ENCODE assay signal across 12 cellular contexts in the genomic region with DNA sequence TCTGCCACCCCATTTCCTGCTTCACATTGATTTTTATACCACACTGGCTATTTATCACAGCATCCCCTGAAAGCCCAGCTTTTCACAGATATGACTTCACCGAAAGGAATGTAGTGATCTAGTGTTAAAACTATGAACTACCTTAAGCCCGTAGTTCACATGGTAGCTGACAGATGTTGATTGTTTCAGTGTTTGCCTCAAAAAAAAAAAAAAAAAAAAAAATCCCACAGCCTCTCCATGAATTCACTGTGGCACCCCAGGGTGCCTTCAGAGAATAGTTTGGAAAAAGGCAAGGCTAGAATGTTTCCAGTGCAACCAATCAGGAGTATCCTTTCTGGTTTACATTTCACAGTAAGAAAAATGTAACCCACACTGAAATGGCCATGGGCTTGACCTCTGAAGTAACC. TPM values are rescaled to one million over a fixed set of nuclear protein-coding genes. Genes with fewer than 3 reads are reported as not detected.
A peak's percentile ranks its signal among the peaks of the same experiment; 100 is the strongest.
DNase-seq lines count a peak whose midpoint lies in the region; ATAC-seq and TF ChIP-seq lines count a peak whose summit lies in the region.
"Had no signal": no experiment of that assay in that cellular context is flagged by ENCODE, and none has a peak within 500 bp of the region (broad histone marks: within the 10 kb centered on the region; RNA-seq: fewer than 3 reads in every experiment).

No MANE protein-coding gene starts in this region.

- no peak overlapping the region for H4K8ac ChIP-seq in mesenchymal stem cell (ENCODE audit: low read length)

- no peak overlapping the region for H3K23ac ChIP-seq in mesenchymal stem cell (ENCODE audit: low read length in 2 of 2)

- H3K27ac Mint-ChIP-seq in Calu3 (ENCODE audit: unreplicated experiment) (peak overlapping the region; percentile 83), nephron progenitor cell (no peak overlapping the region)
- H3K27ac Mint-ChIP-seq: naive thymus-derived CD8-positive, alpha-beta T cell had no signal

- no peaks in the 10 kb centered on the region for H3K36me3 ChIP-seq in mesenchymal stem cell (ENCODE audit: control insufficient read depth in 1 of 2, insufficient read depth in 2 of 2, low read depth in 1 of 2, low read length in 2 of 2)
- H3K36me3 ChIP-seq: thyroid gland had no signal

- H3K4me3 Mint-ChIP-seq in Calu3 (ENCODE audit: low read depth, unreplicated experiment) (peak overlapping the region; percentile 9), nephron progenitor cell (no peak overlapping the region)
- H3K4me3 Mint-ChIP-seq: naive thymus-derived CD8-positive, alpha-beta T cell had no signal

- H3K36me3 Mint-ChIP-seq in Calu3 (ENCODE audit: insufficient read depth, unreplicated experiment) (peaks cover 13% of the 10 kb centered on the region), nephron progenitor cell (ENCODE audit: low read depth) (no peaks in the 10 kb centered on the region)
- H3K36me3 Mint-ChIP-seq: naive thymus-derived CD8-positive, alpha-beta T cell had no signal

- H3K79me1 ChIP-seq in mesenchymal stem cell (replicated peaks; ENCODE audit: low read length, poor library complexity, severe bottlenecking), result peaks cover 5% of the 10 kb centered on the region

- no peak overlapping the region for H2BK15ac ChIP-seq in mesenchymal stem cell (ENCODE audit: low read depth, poor library complexity, severe bottlenecking)

- H4K91ac ChIP-seq in mesenchymal stem cell (ENCODE audit: low read length), result no peak overlapping the region

- no peak for ATAC-seq in GM21381 (IDR thresholded peaks at IDR 0.05; ENCODE audit: unreplicated experiment)
- ATAC-seq: naive thymus-derived CD8-positive, alpha-beta T cell had no signal

- TF ChIP-seq CTCF in Calu3 (IDR thresholded peaks at IDR 0.05; ENCODE audit: unreplicated experiment) (no peak), nephron progenitor cell (IDR thresholded peaks at IDR 0.05) (no peak)

- intact Hi-C loops in Calu3 (cut with micrococcal nuclease; ENCODE audit: unreplicated experiment), result no loop called here

- peaks cover 66% of the 10 kb centered on the region for H3K4me1 Mint-ChIP-seq in Calu3 (ENCODE audit: low read depth, unreplicated experiment)
- peaks cover 5% of the 10 kb centered on the region for H3K4me1 Mint-ChIP-seq in nephron progenitor cell

- no peaks in the 10 kb centered on the region for H3K9me3 ChIP-seq in mesenchymal stem cell (ENCODE audit: control insufficient read depth, low read length)
- H3K9me3 ChIP-seq: thyroid gland had no signal

- no peak overlapping the region for H3K18ac ChIP-seq in mesenchymal stem cell (ENCODE audit: low read depth in 1 of 2, low read length in 2 of 2)

- no peaks in the 10 kb centered on the region for H3K27me3 ChIP-seq in mesenchymal stem cell (ENCODE audit: control insufficient read depth in 1 of 2, insufficient read depth in 1 of 2, low read length in 2 of 2)
- H3K27me3 ChIP-seq: thyroid gland had no signal

- no peak overlapping the region for H2BK120ac ChIP-seq in mesenchymal stem cell (ENCODE audit: low read depth, low read length)

- peak overlapping the region; percentile 88 for H3K27ac ChIP-seq in mesenchymal stem cell (ENCODE audit: low read length, poor library complexity, severe bottlenecking)
- H3K27ac ChIP-seq: thyroid gland had no signal

- H3K4me1 ChIP-seq in mesenchymal stem cell (ENCODE audit: control insufficient read depth, insufficient read depth, low read depth, low read length), result peaks cover 8% of the 10 kb centered on the region

- no peak overlapping the region for H3K4me3 ChIP-seq in mesenchymal stem cell (ENCODE audit: insufficient read depth in 1 of 2, low read depth in 1 of 2, low read length in 2 of 2)
- H3K4me3 ChIP-seq: thyroid gland had no signal

- WGBS in mesenchymal stem cell, result no CpG with 5 or more reads among the region's 2 CpGs

- CTCF ChIA-PET in Calu3 (lab: Charles Lee), result interaction anchor here (0.6 to 1.2 kb wide), 4 partner anchors 13 to 295 kb away, joined by 3 to 5 read pairs (median 4); no protein-coding TSS in a partner anchor

- H3K27me3 Mint-ChIP-seq in Calu3 (ENCODE audit: unreplicated experiment), result no peaks in the 10 kb centered on the region
- H3K27me3 Mint-ChIP-seq in nephron progenitor cell (ENCODE audit: low read depth, poor library complexity), result peaks cover 4% of the 10 kb centered on the region

- H2AFZ ChIP-seq in mesenchymal stem cell (ENCODE audit: low read depth, low read length), result no peak overlapping the region

- no peak overlapping the region for H3K14ac ChIP-seq in mesenchymal stem cell (ENCODE audit: low read length in 2 of 2)

- H2AK5ac ChIP-seq in mesenchymal stem cell (ENCODE audit: low read length, severe bottlenecking), result peak overlapping the region; percentile 49

- BruUV-seq in Calu3 (replicated peaks; lab: Mats Ljungman, UMichigan), result no TSS peak

- no peak overlapping the region for H3K4me2 ChIP-seq in mesenchymal stem cell (ENCODE audit: low read length, poor library complexity, severe bottlenecking)

- H3K9ac ChIP-seq in mesenchymal stem cell (ENCODE audit: low read length), result no peak overlapping the region

- DNase-seq in Calu3 (peak; percentile 8), NCI-H2171 treated with DMSO at 0.1 percent for 48 hours (lab: John Stamatoyannopoulos, UW) (peak; percentile 71), dermis microvascular lymphatic vessel endothelial cell (ENCODE audit: low read depth in 2 of 2) (peak; percentile 77 to 90), mesenchymal stem cell (peak; percentile 69), nephron progenitor cell (no peak), GM19240 (ENCODE audit: insufficient read length, low spot score) (no peak)
- DNase-seq in effector CD4-positive, alpha-beta T cell, result no peak
- DNase-seq: DMS 273 treated with DMSO at 0.1 percent for 48 hours; naive thymus-derived CD8-positive, alpha-beta T cell; stimulated activated CD4-positive, alpha-beta T cell treated with anti-CD3 and anti-CD28 coated beads, Interleukin-4, amount 100 ng/mL, for 4 hours had no signal

- H2BK5ac ChIP-seq in mesenchymal stem cell (ENCODE audit: low read depth, low read length, poor library complexity, severe bottlenecking), result no peak overlapping the region

- peaks cover 4% of the 10 kb centered on the region for H3K9me3 Mint-ChIP-seq in Calu3 (ENCODE audit: low read depth, unreplicated experiment)
- H3K9me3 Mint-ChIP-seq in nephron progenitor cell, result no peaks in the 10 kb centered on the region
- H3K9me3 Mint-ChIP-seq: naive thymus-derived CD8-positive, alpha-beta T cell had no signal

- H2BK12ac ChIP-seq in mesenchymal stem cell (ENCODE audit: low read length in 2 of 2), result no peak overlapping the region

- H3K4ac ChIP-seq in mesenchymal stem cell (ENCODE audit: low read depth in 1 of 2, low read length in 2 of 2), result no peak overlapping the region

RNA-seq across cellular contexts. Expression of a gene that starts 37.1 kb away (rescaled TPM):
- total RNA-seq in Calu3 (2022) (72.5 and 90.8 TPM in 2 replicates), dermis microvascular lymphatic vessel endothelial cell (21.4 and 42.0 TPM in 2 replicates)
- polyA plus RNA-seq in mesenchymal stem cell (2013, experiment 1 of 2), result 19.0 TPM
- 18.8 TPM for polyA plus RNA-seq in mesenchymal stem cell (2013, experiment 2 of 2)

Comparison
In these comparisons a context has a peak if more than half of its experiments do, and no peak if none do; other contexts are left out.
1. DNase-seq: peak in Calu3 (single experiment), NCI-H2171 treated with DMSO at 0.1 percent for 48 hours (single experiment), dermis microvascular lymphatic vessel endothelial cell (2 of 2) and mesenchymal stem cell (single experiment); none in nephron progenitor cell (single experiment), effector CD4-positive, alpha-beta T cell (single experiment) and GM19240 (single experiment).